Comparison of ENCODE assay signal across 8 cellular contexts in genomic region chr11:126607374-126607773, GRCh38.
DNase-seq lines count a peak whose midpoint lies in the region; ATAC-seq, FAIRE-seq and TF ChIP-seq lines count a peak whose summit lies in the region.

No MANE protein-coding gene starts in this region.

- no peaks in the 10 kb centered on the region for H3K9me2 ChIP-seq in PC-3 (replicated peaks; ENCODE audit: low read length)

- H3K4me2 ChIP-seq in PC-3 (ENCODE audit: low read length), result no peak overlapping the region

- peaks cover 92% of the 10 kb centered on the region for H3K27me3 ChIP-seq in PC-3 (ENCODE audit: low read length)

- CTCF ChIA-PET in PC-3 (lab: Charles Lee), result interaction anchor here (0.6 to 0.7 kb wide), 4 partner anchors 9 to 383 kb away, joined by 3 read pairs; no protein-coding TSS in a partner anchor

- BruUV-seq in PC-3 (replicated peaks; lab: Mats Ljungman, UMichigan), result no TSS peak

- no peaks in the 10 kb centered on the region for H4K20me1 ChIP-seq in PC-3 (ENCODE audit: low read length)

- H3K27ac ChIP-seq in PC-3 (ENCODE audit: low read length), result no peak overlapping the region

- H3K79me2 ChIP-seq in PC-3 (ENCODE audit: low read length), result no peaks in the 10 kb centered on the region

- H3K4me1 Mint-ChIP-seq in endothelial cell (ENCODE audit: unreplicated experiment), result peaks cover 9% of the 10 kb centered on the region

- TF ChIP-seq CTCF in PC-3 (conservative IDR thresholded peaks at IDR 0.05; ENCODE audit: low read depth, low read length) (peak; percentile 92), endothelial cell (IDR thresholded peaks at IDR 0.05; ENCODE audit: unreplicated experiment) (peak; percentile 66), mucosa of descending colon (IDR thresholded peaks at IDR 0.05) (peak; percentile 32)

- ATAC-seq in PC-3 (peak; percentile 99), mucosa of descending colon (peak; percentile 78), HG02588 (IDR thresholded peaks at IDR 0.05; ENCODE audit: unreplicated experiment) (no peak)

- H3K27me3 Mint-ChIP-seq in endothelial cell (ENCODE audit: unreplicated experiment), result peaks cover 7% of the 10 kb centered on the region

- no peak overlapping the region for H3K27ac Mint-ChIP-seq in endothelial cell (ENCODE audit: unreplicated experiment)

- H3K4me1 ChIP-seq in PC-3 (ENCODE audit: insufficient read depth, low read length), result no peaks in the 10 kb centered on the region
- H3K4me1 ChIP-seq in mucosa of descending colon (ENCODE audit: low read depth), result no peaks in the 10 kb centered on the region

- DNase-seq in stimulated activated CD4-positive, alpha-beta T cell treated with anti-CD3 and anti-CD28 coated beads, Interleukin-15, amount 100 ng/mL, for 24 hours, result peak; percentile 33
- DNase-seq in stimulated activated CD4-positive, alpha-beta T cell treated with anti-CD3 and anti-CD28 coated beads, Interleukin-4, amount 100 ng/mL, for 4 hours, result no peak
- DNase-seq in HTR-8/SVneo (ENCODE audit: insufficient read length, low spot score) (peak; percentile 50), PC-3 (peak; percentile 75), endothelial cell (ENCODE audit: low spot score) (peak; percentile 73), mucosa of descending colon (peak in 2 of 3 donors; percentile 40 to 52)
- no peak for DNase-seq in activated T-cell treated with anti-CD3 and anti-CD28 coated beads, Interleukin-2, amount 50 U/mL, for 1 hour

- no peaks in the 10 kb centered on the region for H3K9me3 Mint-ChIP-seq in endothelial cell (ENCODE audit: unreplicated experiment)

- POLR2A ChIA-PET in PC-3 (lab: Charles Lee; ENCODE audit: unreplicated experiment), result no interaction called here

- H3K9ac ChIP-seq in PC-3 (ENCODE audit: low read length), result no peak overlapping the region

- intact Hi-C loops in PC-3 (cut with micrococcal nuclease), result loop anchor here (2.0 to 5.0 kb wide), 2 partner anchors 165 to 383 kb away; no protein-coding TSS in a partner anchor
- intact Hi-C loops in mucosa of descending colon (cut with DNase I, micrococcal nuclease), result no loop called here

- no peaks in the 10 kb centered on the region for H3F3A ChIP-seq in PC-3 (ENCODE audit: low read length, unreplicated experiment)

- H3K9me3 ChIP-seq in PC-3 (ENCODE audit: low read length) (no peaks in the 10 kb centered on the region), mucosa of descending colon (no peaks in the 10 kb centered on the region)

- H2AFZ ChIP-seq in PC-3 (ENCODE audit: low read length), result peak overlapping the region; percentile 36; the same call in 1 of the 2 replicates

- H3K4me3 Mint-ChIP-seq in endothelial cell (ENCODE audit: unreplicated experiment), result no peak overlapping the region

- H3K4me3 ChIP-seq in PC-3 (ENCODE audit: low read length) (no peak overlapping the region), mucosa of descending colon (no peak overlapping the region)

- H3K36me3 Mint-ChIP-seq in endothelial cell (ENCODE audit: low read depth, unreplicated experiment), result no peaks in the 10 kb centered on the region

- H3K36me3 ChIP-seq in PC-3 (ENCODE audit: low read depth, low read length) (no peaks in the 10 kb centered on the region), mucosa of descending colon (ENCODE audit: low read depth) (no peaks in the 10 kb centered on the region)

- FAIRE-seq in HTR-8/SVneo (lab: Jason Lieb, UNC), result no peak

Comparison
In these comparisons a context has a peak if more than half of its experiments do, and no peak if none do; other contexts are left out.
1. DNase-seq: peak in stimulated activated CD4-positive, alpha-beta T cell treated with anti-CD3 and anti-CD28 coated beads, Interleukin-15, amount 100 ng/mL, for 24 hours (single experiment), HTR-8/SVneo (single experiment), PC-3 (single experiment), endothelial cell (single experiment) and mucosa of descending colon (2 of 3); none in stimulated activated CD4-positive, alpha-beta T cell treated with anti-CD3 and anti-CD28 coated beads, Interleukin-4, amount 100 ng/mL, for 4 hours (0 of 2) and activated T-cell treated with anti-CD3 and anti-CD28 coated beads, Interleukin-2, amount 50 U/mL, for 1 hour (single experiment).
2. CTCF ChIP-seq: peak in every context shown above with its lines; median percentile 92 in PC-3; 66 in endothelial cell; 32 in mucosa of descending colon.